11 cellular contexts compared by ENCODE assay signal in the genomic region with DNA sequence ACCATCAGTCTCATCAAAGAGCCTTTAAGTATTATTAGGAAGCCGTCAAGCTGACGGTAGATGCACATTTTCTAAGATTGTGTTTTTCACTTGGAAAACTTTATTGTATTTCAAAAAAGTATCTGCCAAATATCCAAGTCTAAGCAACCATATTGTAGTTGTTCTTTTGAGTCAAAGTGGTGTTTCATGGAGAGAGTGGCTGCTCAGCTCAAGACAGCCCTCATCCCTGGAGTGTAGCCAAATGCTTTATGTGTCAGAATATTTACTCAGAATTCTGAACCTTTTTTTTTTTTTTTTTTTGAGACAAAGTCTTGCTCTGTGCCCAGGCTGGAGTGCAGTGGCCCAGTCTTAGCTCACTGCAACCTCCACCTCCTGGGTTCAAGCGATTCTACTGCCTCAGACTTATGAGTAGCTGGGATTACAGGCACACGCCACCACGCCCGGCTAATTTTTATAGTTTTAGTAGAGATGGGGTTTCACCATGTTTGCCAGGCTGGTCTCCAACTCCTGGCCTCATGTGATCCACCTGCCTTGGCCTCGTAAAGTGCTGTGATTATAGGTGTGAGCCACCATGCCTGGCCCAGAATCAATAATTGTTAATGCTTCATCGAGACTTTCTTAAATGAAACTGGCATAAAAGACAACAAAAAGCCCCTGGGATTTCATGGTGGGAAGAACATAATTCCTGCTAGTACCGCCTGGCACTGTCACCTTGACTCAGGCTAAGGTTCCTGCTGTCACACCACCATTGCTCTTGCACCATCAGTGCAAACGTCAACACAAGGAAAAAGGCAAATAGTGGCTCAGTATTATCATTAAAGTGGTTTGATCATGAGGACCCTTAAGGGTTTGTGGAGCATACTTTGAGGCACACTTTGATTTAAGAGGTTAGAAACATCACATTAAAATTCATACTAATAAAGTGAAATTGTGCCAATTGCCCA.
DNase-seq lines count a peak whose midpoint lies in the region; ATAC-seq and TF ChIP-seq lines count a peak whose summit lies in the region.
"Had no signal": no experiment of that assay in that cellular context is flagged by ENCODE, and none has a peak within 500 bp of the region (broad histone marks: within the 10 kb centered on the region; RNA-seq: fewer than 3 reads in every experiment).

No MANE protein-coding gene starts in this region.

- no peak overlapping the region for H3K27ac ChIP-seq in substantia nigra (ENCODE audit: low read depth, low read length, poor library complexity, severe bottlenecking)

- TF ChIP-seq POLR2A in erythroblast (IDR thresholded peaks at IDR 0.05; ENCODE audit: low read length) = no peak

- peak; percentile 26 for DNase-seq in stimulated activated CD4-positive, alpha-beta T cell treated with anti-CD3 and anti-CD28 coated beads, Interleukin-4, amount 100 ng/mL, for 24 hours
- DNase-seq in stimulated activated CD4-positive, alpha-beta T cell treated with anti-CD3 and anti-CD28 coated beads, Interleukin-4, amount 100 ng/mL, for 1 hour = no peak
- DNase-seq in NCI-H446 treated with DMSO at 0.1 percent for 48 hours (lab: John Stamatoyannopoulos, UW) (peak; percentile 43), erythroblast (lab: John Stamatoyannopoulos, UW) (peak; percentile 12 to 38), substantia nigra (lab: John Stamatoyannopoulos, UW) (no peak), GM19240 (ENCODE audit: insufficient read length, low spot score) (no peak)
- DNase-seq: NCI-H1048; right cardiac atrium; stimulated activated naive CD8-positive, alpha-beta T cell treated with anti-CD3 and anti-CD28 coated beads, Interleukin-15, amount 100 ng/mL, for 72 hours had no signal

- ATAC-seq in GM21529 (IDR thresholded peaks at IDR 0.05; ENCODE audit: unreplicated experiment) (no peak), GM19455 (IDR thresholded peaks at IDR 0.05; ENCODE audit: unreplicated experiment) (no peak)

Comparison
In these comparisons a context has a peak if more than half of its experiments do, and no peak if none do; other contexts are left out.
1. DNase-seq: peak in stimulated activated CD4-positive, alpha-beta T cell treated with anti-CD3 and anti-CD28 coated beads, Interleukin-4, amount 100 ng/mL, for 24 hours (single experiment), NCI-H446 treated with DMSO at 0.1 percent for 48 hours (single experiment) and erythroblast (2 of 2); none in stimulated activated CD4-positive, alpha-beta T cell treated with anti-CD3 and anti-CD28 coated beads, Interleukin-4, amount 100 ng/mL, for 1 hour (single experiment), substantia nigra (0 of 49) and GM19240 (single experiment).